ENCODE assay signal across 14 cellular contexts in genomic region chr11:70205766-70206165, GRCh38. TPM values are rescaled to one million over a fixed set of nuclear protein-coding genes. Genes with fewer than 3 reads are reported as not detected.
DNase-seq lines count a peak whose midpoint lies in the region; ATAC-seq and TF ChIP-seq lines count a peak whose summit lies in the region.
"Had no signal": no experiment of that assay in that cellular context is flagged by ENCODE, and none has a peak within 500 bp of the region (broad histone marks: within the 10 kb centered on the region; RNA-seq: fewer than 3 reads in every experiment).

No MANE protein-coding gene starts in this region.

- CTCF ChIA-PET in activated CD8-positive, alpha-beta memory T cell treated with anti-CD3 and anti-CD28 coated beads, Interleukin-2, amount 10 ng/mL, durations not matched to agents 7 days and 5 days (lab: Charles Lee), result interaction anchor here (1.3 to 1.7 kb wide), 2 partner anchors 10 to 14 kb away, joined by 3 to 5 read pairs; no protein-coding TSS in a partner anchor

- no peak for ATAC-seq in activated CD8-positive, alpha-beta memory T cell treated with anti-CD3 and anti-CD28 coated beads, Interleukin-2, amount 10 ng/mL, durations not matched to agents 7 days and 5 days
- ATAC-seq: A549 had no signal

- H3K27ac Mint-ChIP-seq in activated CD8-positive, alpha-beta memory T cell treated with anti-CD3 and anti-CD28 coated beads, Interleukin-2, amount 10 ng/mL, durations not matched to agents 7 days and 5 days, result peak overlapping the region; percentile 72

- peaks cover 50% of the 10 kb centered on the region for H3K36me3 Mint-ChIP-seq in activated CD8-positive, alpha-beta memory T cell treated with anti-CD3 and anti-CD28 coated beads, Interleukin-2, amount 10 ng/mL, durations not matched to agents 7 days and 5 days

- peak overlapping the region; percentile 4 to 94 for H3K27ac ChIP-seq in breast epithelium
- H3K27ac ChIP-seq in neutrophil, result peak overlapping the region; percentile 97

- TF ChIP-seq CTCF in breast epithelium (IDR thresholded peaks at IDR 0.05) (no peak), neutrophil (IDR thresholded peaks at IDR 0.05) (no peak)

- H3K36me3 ChIP-seq in breast epithelium, result peaks cover 5% of the 10 kb centered on the region
- peaks cover 58% of the 10 kb centered on the region for H3K36me3 ChIP-seq in neutrophil

- H3K27me3 ChIP-seq in breast epithelium (no peaks in the 10 kb centered on the region), neutrophil (no peaks in the 10 kb centered on the region)

- H3K4me3 ChIP-seq in breast epithelium (no peak overlapping the region), neutrophil (ENCODE audit: low read depth in 1 of 2, low read length in 1 of 2) (no peak overlapping the region)
- H3K4me3 ChIP-seq: A549 had no signal

- no peaks in the 10 kb centered on the region for H3K9me3 Mint-ChIP-seq in activated CD8-positive, alpha-beta memory T cell treated with anti-CD3 and anti-CD28 coated beads, Interleukin-2, amount 10 ng/mL, durations not matched to agents 7 days and 5 days (ENCODE audit: low read depth)

- no peaks in the 10 kb centered on the region for H3K27me3 Mint-ChIP-seq in activated CD8-positive, alpha-beta memory T cell treated with anti-CD3 and anti-CD28 coated beads, Interleukin-2, amount 10 ng/mL, durations not matched to agents 7 days and 5 days

- DNase-seq in activated CD8-positive, alpha-beta memory T cell treated with anti-CD3 and anti-CD28 coated beads, Interleukin-2, amount 10 ng/mL, durations not matched to agents 7 days and 5 days, result peak; percentile 48
- DNase-seq in activated CD8-positive, alpha-beta memory T cell treated with anti-CD3 and anti-CD28 coated beads, Interleukin-2, amount 50 U/mL, for 4 hours, result no peak
- no peak for DNase-seq in breast epithelium (ENCODE audit: low spot score in 2 of 2)
- DNase-seq in DMS 273 (lab: John Stamatoyannopoulos, UW; ENCODE audit: unreplicated experiment), result no peak
- DNase-seq in ACHN, result no peak
- no peak for DNase-seq in cerebellar nuclear complex (lab: John Stamatoyannopoulos, UW)
- DNase-seq: caudate nucleus, DMS 273 treated with DMSO at 0.1 percent for 48 hours, NCI-H187 treated with DMSO at 0.1 percent for 48 hours, NCI-H748 treated with DMSO at 0.1 percent for 48 hours, SHP77 treated with DMSO at 0.1 percent for 48 hours had no signal

- intact Hi-C loops in breast epithelium (cut with DNase I; ENCODE audit: low total_unique reads), result loop anchor here (10.0 kb wide), 1 partner anchor 49 kb away; no protein-coding TSS in a partner anchor

- H3K4me3 Mint-ChIP-seq in activated CD8-positive, alpha-beta memory T cell treated with anti-CD3 and anti-CD28 coated beads, Interleukin-2, amount 10 ng/mL, durations not matched to agents 7 days and 5 days, result peak overlapping the region; percentile 93

- H3K4me1 Mint-ChIP-seq in activated CD8-positive, alpha-beta memory T cell treated with anti-CD3 and anti-CD28 coated beads, Interleukin-2, amount 10 ng/mL, durations not matched to agents 7 days and 5 days, result peaks cover 44% of the 10 kb centered on the region

- in situ Hi-C loops in ACHN (cut with HindIII; ENCODE audit: low pct_ligation_motif_present, low pct_unique_long_range_greater_than_20kb, low sequenced_read_pairs), result no loop called here

- H3K9me3 ChIP-seq in breast epithelium (no peaks in the 10 kb centered on the region), neutrophil (no peaks in the 10 kb centered on the region)
- H3K9me3 ChIP-seq: A549 had no signal

- no peak for TF ChIP-seq POLR2A in breast epithelium (IDR thresholded peaks at IDR 0.05)

- H3K4me1 ChIP-seq in breast epithelium, result peaks cover 6 to 15% of the 10 kb centered on the region in 2 donors
- peaks cover 54 to 56% of the 10 kb centered on the region in 2 experiments for H3K4me1 ChIP-seq in neutrophil (ENCODE audit: control insufficient read depth in 1 of 2, insufficient read depth in 1 of 2, low read depth in 1 of 2, low read length in 1 of 2)

TF ChIP-seq in PFSK-1, 5 proteins besides CTCF, POLR2A, EP300 and RAD21:
- TF ChIP-seq POLR2AphosphoS5 (IDR thresholded peaks at IDR 0.05; ENCODE audit: low read depth, low read length), result peak; percentile 36; the same call in 1 of the 2 replicates
- no peak for TF ChIP-seq REST (IDR thresholded peaks at IDR 0.05; ENCODE audit: insufficient read depth in 1 of 2, low read depth in 2 of 2, low read length in 2 of 2)
TF ChIP-seq in PFSK-1: peak in this region for 1.

RNA-seq across cellular contexts. Expression of gene FADD, which starts 2.7 kb away (rescaled TPM):
- total RNA-seq in activated CD8-positive, alpha-beta memory T cell treated with anti-CD3 and anti-CD28 coated beads, Interleukin-2, amount 10 ng/mL, durations not matched to agents 7 days and 5 days, result 10 to 100 TPM; 37.4 to 41.4 TPM
- polyA plus RNA-seq in PFSK-1 (2012; ENCODE audit: insufficient read length, low read depth), result 43.5 TPM
- total RNA-seq in breast epithelium, result 10 to 100 TPM; 17.6 to 33.1 (median 30.2) TPM
